In the genomic region with DNA sequence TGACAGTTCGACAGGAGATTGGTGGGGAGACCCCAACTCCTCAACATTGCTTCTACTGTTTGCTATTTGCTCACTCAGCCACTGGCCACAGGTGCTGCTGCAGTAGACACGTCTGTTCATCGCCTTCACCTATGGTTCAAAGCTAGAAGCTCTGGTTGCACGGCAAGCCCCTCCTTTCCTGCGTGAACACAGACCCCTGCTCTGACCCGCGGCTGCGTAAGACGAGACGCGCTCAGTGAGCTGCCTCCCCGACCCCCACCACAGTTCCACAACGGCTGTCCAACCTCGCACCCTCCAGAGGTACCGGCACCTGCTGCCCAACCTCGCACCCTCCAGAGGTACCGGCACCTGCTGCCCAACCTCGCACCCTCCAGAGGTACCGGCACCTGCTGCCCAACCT, we compare ENCODE assay signal across 20 cellular contexts. TPM values are rescaled to one million over a fixed set of nuclear protein-coding genes. Genes with fewer than 3 reads are reported as not detected.
DNase-seq lines count a peak whose midpoint lies in the region; ATAC-seq and TF ChIP-seq lines count a peak whose summit lies in the region.
"Had no signal": no experiment of that assay in that cellular context is flagged by ENCODE, and none has a peak within 500 bp of the region (broad histone marks: within the 10 kb centered on the region; RNA-seq: fewer than 3 reads in every experiment).

No MANE protein-coding gene starts in this region.

- no peak overlapping the region for H3K4me3 ChIP-seq in sigmoid colon
- H3K4me3 ChIP-seq: gastrocnemius medialis, transverse colon had no signal

- H3K4me1 Mint-ChIP-seq in activated naive CD4-positive, alpha-beta T cell treated with anti-CD3 and anti-CD28 coated beads for 36 hours (ENCODE audit: low read depth): peaks cover 82% of the 10 kb centered on the region
- peaks cover 92% of the 10 kb centered on the region for H3K4me1 Mint-ChIP-seq in activated naive CD8-positive, alpha-beta T cell treated with anti-CD3 and anti-CD28 coated beads, Interleukin-2, amount 50 U/mL, for 24 hours
- peaks cover 87% of the 10 kb centered on the region for H3K4me1 Mint-ChIP-seq in stimulated activated effector memory CD8-positive, alpha-beta T cell treated with anti-CD3 and anti-CD28 coated beads, Interleukin-12 subunit alpha, Interleukin-12 subunit beta, amount 100 ng/mL, for 72 hours

- peak overlapping the region; percentile 89 for H3K27ac Mint-ChIP-seq in activated naive CD4-positive, alpha-beta T cell treated with anti-CD3 and anti-CD28 coated beads for 36 hours
- H3K27ac Mint-ChIP-seq in activated naive CD8-positive, alpha-beta T cell treated with anti-CD3 and anti-CD28 coated beads, Interleukin-2, amount 50 U/mL, for 24 hours: peak overlapping the region; percentile 68
- H3K27ac Mint-ChIP-seq in stimulated activated effector memory CD8-positive, alpha-beta T cell treated with anti-CD3 and anti-CD28 coated beads, Interleukin-12 subunit alpha, Interleukin-12 subunit beta, amount 100 ng/mL, for 72 hours: peak overlapping the region; percentile 86

- H3K4me1 ChIP-seq in sigmoid colon: peaks cover 0 to 60% (median 43%) of the 10 kb centered on the region in 4 donors

- no peaks in the 10 kb centered on the region for H3K27me3 ChIP-seq in sigmoid colon
- H3K27me3 ChIP-seq: gastrocnemius medialis, transverse colon had no signal

- H3K27me3 Mint-ChIP-seq in activated naive CD4-positive, alpha-beta T cell treated with anti-CD3 and anti-CD28 coated beads for 36 hours (ENCODE audit: low read depth): no peaks in the 10 kb centered on the region
- H3K27me3 Mint-ChIP-seq in activated naive CD8-positive, alpha-beta T cell treated with anti-CD3 and anti-CD28 coated beads, Interleukin-2, amount 50 U/mL, for 24 hours: no peaks in the 10 kb centered on the region

- intact Hi-C loops in activated naive CD4-positive, alpha-beta T cell treated with anti-CD3 and anti-CD28 coated beads for 36 hours (cut with micrococcal nuclease): loop anchor here (1.0 to 10.0 kb wide), 2 partner anchors 23 to 631 kb away; partner anchors contain the start of gene DCUN1D2
- intact Hi-C loops in sigmoid colon (cut with DNase I): loop anchor here (5.0 kb wide), 1 partner anchor 173 kb away; no protein-coding TSS in a partner anchor

- TF ChIP-seq CTCF in sigmoid colon (IDR thresholded peaks at IDR 0.05): no peak

- peak overlapping the region; percentile 33 for H3K27ac ChIP-seq in KOPT-K1 (ENCODE audit: low read depth, low read length, poor library complexity, severe bottlenecking)
- no peak overlapping the region for H3K27ac ChIP-seq in sigmoid colon
- H3K27ac ChIP-seq: neutrophil, transverse colon, VCaP had no signal

- CTCF ChIA-PET in activated naive CD4-positive, alpha-beta T cell treated with anti-CD3 and anti-CD28 coated beads for 36 hours (lab: Charles Lee): interaction anchor here (1.1 kb wide), 1 partner anchor 15 kb away, joined by 3 read pairs; no protein-coding TSS in a partner anchor

- no peak for TF ChIP-seq EP300 in sigmoid colon (IDR thresholded peaks at IDR 0.05)

- no peak for TF ChIP-seq POLR2A in sigmoid colon (IDR thresholded peaks at IDR 0.05)

- H3K36me3 Mint-ChIP-seq in activated naive CD4-positive, alpha-beta T cell treated with anti-CD3 and anti-CD28 coated beads for 36 hours (ENCODE audit: low read depth): peaks cover 29% of the 10 kb centered on the region
- H3K36me3 Mint-ChIP-seq in activated naive CD8-positive, alpha-beta T cell treated with anti-CD3 and anti-CD28 coated beads, Interleukin-2, amount 50 U/mL, for 24 hours (ENCODE audit: low read depth): peaks cover 18% of the 10 kb centered on the region
- H3K36me3 Mint-ChIP-seq in stimulated activated effector memory CD8-positive, alpha-beta T cell treated with anti-CD3 and anti-CD28 coated beads, Interleukin-12 subunit alpha, Interleukin-12 subunit beta, amount 100 ng/mL, for 72 hours: peaks cover 44% of the 10 kb centered on the region

- peaks cover 7% of the 10 kb centered on the region for H3K9me3 Mint-ChIP-seq in activated naive CD4-positive, alpha-beta T cell treated with anti-CD3 and anti-CD28 coated beads for 36 hours
- H3K9me3 Mint-ChIP-seq in activated naive CD8-positive, alpha-beta T cell treated with anti-CD3 and anti-CD28 coated beads, Interleukin-2, amount 50 U/mL, for 24 hours: peaks cover 4% of the 10 kb centered on the region
- H3K9me3 Mint-ChIP-seq in stimulated activated effector memory CD8-positive, alpha-beta T cell treated with anti-CD3 and anti-CD28 coated beads, Interleukin-12 subunit alpha, Interleukin-12 subunit beta, amount 100 ng/mL, for 72 hours: no peaks in the 10 kb centered on the region

- no peak overlapping the region for H3K4me3 Mint-ChIP-seq in activated naive CD4-positive, alpha-beta T cell treated with anti-CD3 and anti-CD28 coated beads for 36 hours
- no peak overlapping the region for H3K4me3 Mint-ChIP-seq in activated naive CD8-positive, alpha-beta T cell treated with anti-CD3 and anti-CD28 coated beads, Interleukin-2, amount 50 U/mL, for 24 hours
- H3K4me3 Mint-ChIP-seq in stimulated activated effector memory CD8-positive, alpha-beta T cell treated with anti-CD3 and anti-CD28 coated beads, Interleukin-12 subunit alpha, Interleukin-12 subunit beta, amount 100 ng/mL, for 72 hours: peak overlapping the region; percentile 48

- H3K9me3 ChIP-seq in KOPT-K1 (ENCODE audit: insufficient read depth, low read length, poor library complexity, severe bottlenecking) (peaks cover 6% of the 10 kb centered on the region), sigmoid colon (no peaks in the 10 kb centered on the region)
- H3K9me3 ChIP-seq: gastrocnemius medialis, neutrophil, transverse colon had no signal

- ATAC-seq in activated naive CD8-positive, alpha-beta T cell treated with anti-CD3 and anti-CD28 coated beads, Interleukin-2, amount 50 U/mL, for 24 hours: no peak
- no peak for ATAC-seq in stimulated activated effector memory CD8-positive, alpha-beta T cell treated with anti-CD3 and anti-CD28 coated beads, Interleukin-12 subunit alpha, Interleukin-12 subunit beta, amount 100 ng/mL, for 72 hours

- H3K36me3 ChIP-seq in KOPT-K1 (ENCODE audit: insufficient read depth, low read length): no peaks in the 10 kb centered on the region
- no peaks in the 10 kb centered on the region for H3K36me3 ChIP-seq in sigmoid colon
- H3K36me3 ChIP-seq: gastrocnemius medialis, neutrophil, transverse colon had no signal

- WGBS in sigmoid colon, 2 donors: 94 to 96% methylated on average over 18 of the region's 19 CpGs

- no peak for DNase-seq in activated naive CD4-positive, alpha-beta T cell treated with anti-CD3 and anti-CD28 coated beads for 36 hours
- DNase-seq in activated naive CD4-positive, alpha-beta T cell treated with anti-CD3 and anti-CD28 coated beads, Interleukin-2, amount 50 U/mL, for 16 hours: no peak
- no peak for DNase-seq in activated naive CD8-positive, alpha-beta T cell treated with anti-CD3 and anti-CD28 coated beads, Interleukin-2, amount 50 U/mL, for 24 hours
- DNase-seq in stimulated activated effector memory CD8-positive, alpha-beta T cell treated with anti-CD3 and anti-CD28 coated beads, Interleukin-12 subunit alpha, Interleukin-12 subunit beta, amount 100 ng/mL, for 72 hours (ENCODE audit: low spot score in 2 of 2): no peak
- DNase-seq in sigmoid colon (no peak), GM19240 (ENCODE audit: insufficient read length, low spot score) (no peak)
- DNase-seq in stimulated activated CD4-positive, alpha-beta T cell treated with anti-CD3 and anti-CD28 coated beads, Interleukin-15, amount 100 ng/mL, for 24 hours: no peak
- DNase-seq: activated gamma-delta T cell, COR-L47, erythroblast, gastrocnemius medialis, KBM-7, NCI-H2029, retina, RPMI8226, transverse colon had no signal

RNA-seq across cellular contexts. Expression of gene RASA3, which starts 6.8 kb away (rescaled TPM):
- 10 to 100 TPM; 48.3 to 48.8 TPM for total RNA-seq in activated naive CD4-positive, alpha-beta T cell treated with anti-CD3 and anti-CD28 coated beads for 36 hours
- total RNA-seq in sigmoid colon: 10 to 100 TPM; 15.0 to 22.4 (median 17.8) TPM
- 10 to 100 TPM in 1 of 3 donors, 1 to 10 TPM in 2; 4.2 to 16.9 (median 5.4) TPM for polyA plus RNA-seq in sigmoid colon

RNA-seq across cellular contexts. Expression of gene CFAP97D2, which starts 53.5 kb away (rescaled TPM):
- under 1 TPM in 1 of 2 experiments, not detected in 1; 0.17 TPM for total RNA-seq in activated naive CD4-positive, alpha-beta T cell treated with anti-CD3 and anti-CD28 coated beads for 36 hours
- not detected for total RNA-seq in sigmoid colon
- under 1 TPM in 1 of 3 donors, not detected in 2; 0.04 TPM for polyA plus RNA-seq in sigmoid colon
- total RNA-seq: dermis microvascular lymphatic vessel endothelial cell, gastrocnemius medialis, transverse colon had no signal
